In genomic region chr2:178891265-178891958, GRCh38 we compare ENCODE assay signal across 8 cellular contexts.
A peak's percentile ranks its signal among the peaks of the same experiment; 100 is the strongest.
DNase-seq lines count a peak whose midpoint lies in the region; ATAC-seq and TF ChIP-seq lines count a peak whose summit lies in the region.

No MANE protein-coding gene starts in this region.

- H3K27ac Mint-ChIP-seq in GM23338, result peak overlapping the region; percentile 36; the same call in 1 of the 2 replicates

- H3K27me3 Mint-ChIP-seq in GM23338 (ENCODE audit: insufficient read depth, low read depth, poor library complexity), result no peaks in the 10 kb centered on the region

- H3K4me3 ChIP-seq in GM06990 (replicated peaks; ENCODE audit: low read depth, low read length), result no peak overlapping the region
- H3K4me3 ChIP-seq in GM23338, result no peak overlapping the region
- H3K4me3 ChIP-seq in MM.1S (ENCODE audit: low read length), result no peak overlapping the region
- no peak overlapping the region for H3K4me3 ChIP-seq in SU-DHL-6 (ENCODE audit: insufficient read depth, low read length, poor library complexity, severe bottlenecking)
- no peak overlapping the region for H3K4me3 ChIP-seq in right cardiac atrium (ENCODE audit: low read length)
- no peak overlapping the region for H3K4me3 ChIP-seq in skeletal muscle tissue (ENCODE audit: low read length in 3 of 3)

- H3K4me1 ChIP-seq in GM23338 (ENCODE audit: insufficient read depth) (no peaks in the 10 kb centered on the region), MM.1S (ENCODE audit: low read length) (no peaks in the 10 kb centered on the region), right cardiac atrium (ENCODE audit: control insufficient read depth, insufficient read depth, low read length) (peaks cover 3% of the 10 kb centered on the region), skeletal muscle tissue (ENCODE audit: control insufficient read depth in 3 of 3, insufficient read depth in 3 of 3, low read length in 3 of 3) (peaks cover 17 to 42% (median 31%) of the 10 kb centered on the region in 3 donors)

- 32% methylated on average over 3 of the region's 3 CpGs for WGBS in right cardiac atrium

- H3K9me2 ChIP-seq in GM23338 (ENCODE audit: insufficient read depth) (no peaks in the 10 kb centered on the region), MM.1S (replicated peaks; ENCODE audit: insufficient read depth, low read length) (no peaks in the 10 kb centered on the region), SU-DHL-6 (replicated peaks; ENCODE audit: insufficient read depth, low read length) (no peaks in the 10 kb centered on the region)

- ATAC-seq in GM23338 (peak; percentile 86), right cardiac atrium (peak; percentile 73 to 77)

- H3K27ac ChIP-seq in GM23338 (ENCODE audit: low read depth), result no peak overlapping the region
- no peak overlapping the region for H3K27ac ChIP-seq in MM.1S (ENCODE audit: low read length)
- H3K27ac ChIP-seq in SU-DHL-6 (ENCODE audit: low read depth, low read length), result no peak overlapping the region
- H3K27ac ChIP-seq in right cardiac atrium (ENCODE audit: low read length), result no peak overlapping the region
- peak overlapping the region; percentile 57 for H3K27ac ChIP-seq in skeletal muscle tissue (ENCODE audit: low read depth, low read length)

- H3K36me3 Mint-ChIP-seq in GM23338 (ENCODE audit: low read depth), result no peaks in the 10 kb centered on the region

- H3K9me3 Mint-ChIP-seq in GM23338, result no peaks in the 10 kb centered on the region

- H3K9ac ChIP-seq in MM.1S (ENCODE audit: low read length) (no peak overlapping the region), SU-DHL-6 (ENCODE audit: low read length) (no peak overlapping the region), skeletal muscle tissue (ENCODE audit: low read depth in 1 of 3, low read length in 3 of 3) (no peak overlapping the region)

- H3K4me3 Mint-ChIP-seq in GM23338, result no peak overlapping the region

- H2AFZ ChIP-seq in GM23338 (no peak overlapping the region), MM.1S (ENCODE audit: low read length) (no peak overlapping the region), SU-DHL-6 (ENCODE audit: low read depth, low read length, severe bottlenecking) (no peak overlapping the region)

- H3K4me2 ChIP-seq in GM23338 (no peak overlapping the region), MM.1S (ENCODE audit: low read depth, low read length) (no peak overlapping the region), SU-DHL-6 (ENCODE audit: low read depth, low read length, poor library complexity, severe bottlenecking) (no peak overlapping the region)

- H3K4me1 Mint-ChIP-seq in GM23338, result peaks cover 21% of the 10 kb centered on the region

- H3K79me2 ChIP-seq in GM23338 (replicated peaks; ENCODE audit: insufficient read depth) (no peaks in the 10 kb centered on the region), MM.1S (ENCODE audit: low read length) (no peaks in the 10 kb centered on the region), SU-DHL-6 (ENCODE audit: insufficient read depth, low read length) (no peaks in the 10 kb centered on the region)

- peak; percentile 7 for DNase-seq in GM06990 (ENCODE audit: extremely low read depth, insufficient read length)
- peak; percentile 95 for DNase-seq in GM23338 (ENCODE audit: low spot score)
- peak; percentile 84 for DNase-seq in MM.1S
- peak; percentile 55 for DNase-seq in amniotic epithelial cell (ENCODE audit: low read depth)
- peak in 2 of 3 donors; percentile 38 to 44 for DNase-seq in right cardiac atrium
- DNase-seq in T1000 (lab: John Stamatoyannopoulos, UW), result no peak

- intact Hi-C loops in right cardiac atrium (cut with DNase I), result loop anchor here in 1 of 4 donors (10.0 kb wide), 1 partner anchor 67 kb away; no protein-coding TSS in a partner anchor

- H4K20me1 ChIP-seq in GM23338 (replicated peaks; ENCODE audit: insufficient read depth) (no peaks in the 10 kb centered on the region), MM.1S (ENCODE audit: insufficient read depth, low read length) (no peaks in the 10 kb centered on the region), SU-DHL-6 (ENCODE audit: low read depth, low read length) (no peaks in the 10 kb centered on the region)

- H3K9me3 ChIP-seq in MM.1S (replicated peaks; ENCODE audit: insufficient read depth, low read length) (no peaks in the 10 kb centered on the region), SU-DHL-6 (ENCODE audit: insufficient read depth, low read length) (no peaks in the 10 kb centered on the region), right cardiac atrium (ENCODE audit: control insufficient read depth, low read length) (no peaks in the 10 kb centered on the region), skeletal muscle tissue (ENCODE audit: control insufficient read depth in 3 of 3, low read length in 3 of 3) (no peaks in the 10 kb centered on the region)

- H3K36me3 ChIP-seq in GM06990 (ENCODE audit: control insufficient read depth, insufficient read depth, low read length), result no peaks in the 10 kb centered on the region
- H3K36me3 ChIP-seq in GM23338 (ENCODE audit: insufficient read depth), result no peaks in the 10 kb centered on the region
- no peaks in the 10 kb centered on the region for H3K36me3 ChIP-seq in MM.1S (replicated peaks; ENCODE audit: insufficient read depth, low read length)
- no peaks in the 10 kb centered on the region for H3K36me3 ChIP-seq in SU-DHL-6 (ENCODE audit: low read length)
- no peaks in the 10 kb centered on the region for H3K36me3 ChIP-seq in skeletal muscle tissue (ENCODE audit: control insufficient read depth in 3 of 3, insufficient read depth in 3 of 3, low read length in 3 of 3)

- TF ChIP-seq CTCF in GM06990 (IDR thresholded peaks at IDR 0.05; ENCODE audit: insufficient read depth, low read length, poor library complexity, severe bottlenecking), result peak; percentile 90
- TF ChIP-seq CTCF in GM23338 (conservative IDR thresholded peaks at IDR 0.05; ENCODE audit: low read depth in 2 of 2), result peak; percentile 77 to 90
- peak; percentile 90 for TF ChIP-seq CTCF in MM.1S (IDR thresholded peaks at IDR 0.05; ENCODE audit: low read length)
- peak; percentile 82 for TF ChIP-seq CTCF in SU-DHL-6 (IDR thresholded peaks at IDR 0.05; ENCODE audit: insufficient read depth, low read length, poor library complexity, severe bottlenecking)

- H3F3A ChIP-seq in GM23338 (replicated peaks; ENCODE audit: low read depth), result no peaks in the 10 kb centered on the region
- H3F3A ChIP-seq in MM.1S (ENCODE audit: insufficient read depth, low read length), result no peaks in the 10 kb centered on the region
- H3F3A ChIP-seq in SU-DHL-6 (ENCODE audit: insufficient read depth), result no peaks in the 10 kb centered on the region

- H3K27me3 ChIP-seq in GM06990 (replicated peaks; ENCODE audit: control insufficient read depth, insufficient read depth, low read length) (no peaks in the 10 kb centered on the region), GM23338 (ENCODE audit: insufficient read depth) (no peaks in the 10 kb centered on the region), MM.1S (replicated peaks; ENCODE audit: insufficient read depth, low read length) (no peaks in the 10 kb centered on the region), SU-DHL-6 (ENCODE audit: low read length) (no peaks in the 10 kb centered on the region), right cardiac atrium (ENCODE audit: control insufficient read depth, insufficient read depth) (no peaks in the 10 kb centered on the region), skeletal muscle tissue (ENCODE audit: control insufficient read depth in 3 of 3, insufficient read depth in 3 of 3, low read length in 3 of 3) (no peaks in the 10 kb centered on the region)

TF ChIP-seq in GM23338, 12 proteins besides CTCF, POLR2A, EP300 and RAD21:
- TF ChIP-seq ZNF331 (CRISPR knock-in tag; IDR thresholded peaks at IDR 0.05; ENCODE audit: low read depth), result no peak
TF ChIP-seq in GM23338: peak in this region for 0.
